Comparison of ENCODE assay signal across 8 cellular contexts in the genomic region with DNA sequence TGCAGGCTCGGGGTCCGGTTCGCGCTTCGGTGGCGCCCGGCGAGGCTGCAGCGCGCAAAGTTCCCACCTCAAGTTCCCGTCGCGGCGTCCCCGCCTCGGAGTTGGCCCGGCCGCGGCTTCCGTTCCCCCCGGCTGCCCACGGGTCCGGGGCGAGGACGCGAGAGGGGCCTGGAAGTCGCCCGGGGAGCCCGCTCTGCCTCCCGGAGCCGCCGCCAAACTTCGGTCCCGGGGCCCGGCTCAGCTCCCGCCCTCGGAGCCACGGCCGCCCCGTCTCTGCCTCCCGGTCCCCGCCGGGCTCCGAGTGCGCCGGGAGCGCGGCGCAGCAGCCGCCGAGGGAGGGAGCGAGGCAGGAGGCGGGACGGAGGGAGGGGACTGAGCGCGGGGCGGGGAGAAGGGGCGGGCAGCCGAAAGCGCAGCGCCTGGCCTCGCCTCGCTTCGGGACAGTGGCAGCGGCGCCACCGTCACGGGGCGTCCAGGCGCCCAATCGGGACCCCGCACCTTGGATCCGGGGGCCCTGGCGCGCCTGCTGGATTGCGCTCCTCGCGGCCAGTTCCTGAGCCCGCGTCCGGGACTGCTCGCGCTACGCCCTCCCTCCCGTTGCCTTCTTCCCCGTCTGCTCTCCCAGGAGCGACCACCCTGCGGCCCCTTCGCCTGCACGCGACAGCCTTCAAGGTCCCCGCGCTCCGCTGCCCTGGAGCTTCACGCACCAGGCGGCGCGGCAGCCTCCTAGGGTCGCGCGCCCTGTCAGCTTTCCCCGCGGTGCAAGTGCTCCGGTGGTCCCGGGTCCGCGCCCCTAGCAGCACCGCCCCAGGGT. TPM values are rescaled to one million over a fixed set of nuclear protein-coding genes. Genes with fewer than 3 reads are reported as not detected.
DNase-seq lines count a peak whose midpoint lies in the region; ATAC-seq and TF ChIP-seq lines count a peak whose summit lies in the region.

A gene with protein sequence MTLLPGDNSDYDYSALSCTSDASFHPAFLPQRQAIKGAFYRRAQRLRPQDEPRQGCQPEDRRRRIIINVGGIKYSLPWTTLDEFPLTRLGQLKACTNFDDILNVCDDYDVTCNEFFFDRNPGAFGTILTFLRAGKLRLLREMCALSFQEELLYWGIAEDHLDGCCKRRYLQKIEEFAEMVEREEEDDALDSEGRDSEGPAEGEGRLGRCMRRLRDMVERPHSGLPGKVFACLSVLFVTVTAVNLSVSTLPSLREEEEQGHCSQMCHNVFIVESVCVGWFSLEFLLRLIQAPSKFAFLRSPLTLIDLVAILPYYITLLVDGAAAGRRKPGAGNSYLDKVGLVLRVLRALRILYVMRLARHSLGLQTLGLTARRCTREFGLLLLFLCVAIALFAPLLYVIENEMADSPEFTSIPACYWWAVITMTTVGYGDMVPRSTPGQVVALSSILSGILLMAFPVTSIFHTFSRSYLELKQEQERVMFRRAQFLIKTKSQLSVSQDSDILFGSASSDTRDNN (minus strand): TSS at position 305 of the 814 bp plus-strand sequence. CDS start 12,769 bp downstream, outside the sequence.

- no peaks in the 10 kb centered on the region for H3K36me3 ChIP-seq in mucosa of rectum (ENCODE audit: control insufficient read depth in 2 of 2, insufficient read depth in 2 of 2, low read length in 2 of 2)

- peak in 2 of 3 experiments; percentile 13 to 17 for DNase-seq in NCI-H1417 (lab: John Stamatoyannopoulos, UW)
- DNase-seq in NCI-H1417 treated with DMSO at 0.1 percent for 48 hours (lab: John Stamatoyannopoulos, UW), result no peak
- DNase-seq in NCI-H1694 treated with DMSO at 0.1 percent for 48 hours (lab: John Stamatoyannopoulos, UW), result peak; percentile 45
- DNase-seq in activated CD8-positive, alpha-beta memory T cell treated with anti-CD3 and anti-CD28 coated beads, Interleukin-2, amount 10 ng/mL, durations not matched to agents 7 days and 5 days, result peak; percentile 63
- DNase-seq in erythroblast (lab: John Stamatoyannopoulos, UW), result peak; percentile 55 to 59
- peak; percentile 78 for DNase-seq in stimulated activated naive CD8-positive, alpha-beta T cell treated with anti-CD3 and anti-CD28 coated beads, Interleukin-15, Interleukin-2, amounts not matched to agents 100 U/mL and 50 U/mL, for 24 hours
- DNase-seq in midbrain (lab: John Stamatoyannopoulos, UW), result no peak

- H3K9ac ChIP-seq in mucosa of rectum (ENCODE audit: low read depth in 1 of 2, low read length in 2 of 2), result peak within 1 kb of the TSS in 1 of 2 donors; percentile 68

- H3K4me3 ChIP-seq in mucosa of rectum (ENCODE audit: low read length in 2 of 2), result peak within 1 kb of the TSS; percentile 59 to 60

- no peak within 1 kb of the TSS for H3K27ac ChIP-seq in mucosa of rectum (ENCODE audit: low read depth in 2 of 2, low read length in 2 of 2)

- H3K27me3 Mint-ChIP-seq in activated CD8-positive, alpha-beta memory T cell treated with anti-CD3 and anti-CD28 coated beads, Interleukin-2, amount 10 ng/mL, durations not matched to agents 7 days and 5 days, result peaks cover 76% of the 10 kb centered on the region

- peak; percentile 93 for ATAC-seq in activated CD8-positive, alpha-beta memory T cell treated with anti-CD3 and anti-CD28 coated beads, Interleukin-2, amount 10 ng/mL, durations not matched to agents 7 days and 5 days
- peak; percentile 86 for ATAC-seq in stimulated activated naive CD8-positive, alpha-beta T cell treated with anti-CD3 and anti-CD28 coated beads, Interleukin-15, Interleukin-2, amounts not matched to agents 100 U/mL and 50 U/mL, for 24 hours

- H3K9me3 Mint-ChIP-seq in activated CD8-positive, alpha-beta memory T cell treated with anti-CD3 and anti-CD28 coated beads, Interleukin-2, amount 10 ng/mL, durations not matched to agents 7 days and 5 days (ENCODE audit: low read depth), result no peaks in the 10 kb centered on the region

- H3K9me3 ChIP-seq in mucosa of rectum (ENCODE audit: control insufficient read depth in 2 of 2, low read length in 2 of 2), result no peaks in the 10 kb centered on the region

- H3K4me3 Mint-ChIP-seq in activated CD8-positive, alpha-beta memory T cell treated with anti-CD3 and anti-CD28 coated beads, Interleukin-2, amount 10 ng/mL, durations not matched to agents 7 days and 5 days, result peak within 1 kb of the TSS; percentile 12

- H3K4me1 ChIP-seq in mucosa of rectum (ENCODE audit: control insufficient read depth in 2 of 2, insufficient read depth in 2 of 2, low read length in 2 of 2), result peaks cover 0 to 3% of the 10 kb centered on the region in 2 donors

- TF ChIP-seq POLR2A in erythroblast (IDR thresholded peaks at IDR 0.05; ENCODE audit: low read length), result no peak

- no peaks in the 10 kb centered on the region for H3K36me3 Mint-ChIP-seq in activated CD8-positive, alpha-beta memory T cell treated with anti-CD3 and anti-CD28 coated beads, Interleukin-2, amount 10 ng/mL, durations not matched to agents 7 days and 5 days

- H3K4me1 Mint-ChIP-seq in activated CD8-positive, alpha-beta memory T cell treated with anti-CD3 and anti-CD28 coated beads, Interleukin-2, amount 10 ng/mL, durations not matched to agents 7 days and 5 days, result peaks cover 3% of the 10 kb centered on the region

- no peak within 1 kb of the TSS for H3K27ac Mint-ChIP-seq in activated CD8-positive, alpha-beta memory T cell treated with anti-CD3 and anti-CD28 coated beads, Interleukin-2, amount 10 ng/mL, durations not matched to agents 7 days and 5 days

- H3K27me3 ChIP-seq in mucosa of rectum (ENCODE audit: control insufficient read depth in 2 of 2, insufficient read depth in 2 of 2, low read length in 2 of 2), result peaks cover 20% of the 10 kb centered on the region in 2 donors

- CTCF ChIA-PET in activated CD8-positive, alpha-beta memory T cell treated with anti-CD3 and anti-CD28 coated beads, Interleukin-2, amount 10 ng/mL, durations not matched to agents 7 days and 5 days (lab: Charles Lee), result no interaction called here

RNA-seq across cellular contexts. Expression of the gene that starts here (rescaled TPM):
- 1 to 10 TPM in 1 of 2 experiments, not detected in 1; 1.1 TPM for total RNA-seq in activated CD8-positive, alpha-beta memory T cell treated with anti-CD3 and anti-CD28 coated beads, Interleukin-2, amount 10 ng/mL, durations not matched to agents 7 days and 5 days

Comparison
In these comparisons a context has a peak if more than half of its experiments do, and no peak if none do; other contexts are left out.
1. DNase-seq: peak in NCI-H1417 (2 of 3), NCI-H1694 treated with DMSO at 0.1 percent for 48 hours (single experiment), activated CD8-positive, alpha-beta memory T cell treated with anti-CD3 and anti-CD28 coated beads, Interleukin-2, amount 10 ng/mL, durations not matched to agents 7 days and 5 days (single experiment), erythroblast (2 of 2) and stimulated activated naive CD8-positive, alpha-beta T cell treated with anti-CD3 and anti-CD28 coated beads, Interleukin-15, Interleukin-2, amounts not matched to agents 100 U/mL and 50 U/mL, for 24 hours (single experiment); none in NCI-H1417 treated with DMSO at 0.1 percent for 48 hours (single experiment) and midbrain (single experiment).